8 cellular contexts compared by ENCODE assay signal in the genomic region with DNA sequence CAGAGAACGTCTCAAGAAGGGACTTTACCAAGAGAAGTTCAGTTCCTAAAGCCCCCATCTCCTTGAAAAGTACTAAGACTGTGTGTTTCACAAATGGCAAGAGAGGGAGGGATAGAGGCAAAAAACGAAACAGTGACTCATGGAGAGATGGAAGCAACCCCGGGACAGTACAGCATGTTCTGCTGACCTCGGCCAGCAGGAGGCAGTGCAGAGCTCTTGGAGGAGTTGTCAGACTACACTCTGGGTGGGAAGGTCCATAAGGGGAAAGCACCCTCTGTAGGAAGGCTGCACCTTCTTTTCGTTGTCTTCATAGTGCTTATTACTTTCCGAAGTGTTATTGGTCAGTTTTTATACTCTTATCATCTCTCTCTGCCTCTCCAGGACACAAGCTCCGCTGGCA.
A peak's percentile ranks its signal among the peaks of the same experiment; 100 is the strongest.
DNase-seq lines count a peak whose midpoint lies in the region; ATAC-seq and TF ChIP-seq lines count a peak whose summit lies in the region.

No MANE protein-coding gene starts in this region.

- DNase-seq in GM10266 (ENCODE audit: extremely low spot score) (peak; percentile 45), SK-MEL-5 (ENCODE audit: low read depth, low spot score) (peak; percentile 82), hepatic stellate cell (ENCODE audit: low spot score) (peak; percentile 12), HuH-7.5 (ENCODE audit: low spot score) (no peak)
- peak; percentile 75 for DNase-seq in activated naive CD4-positive, alpha-beta T cell treated with Interleukin-2 at 50 U/mL for 16 hours
- peak; percentile 57 to 72 for DNase-seq in stimulated activated CD4-positive, alpha-beta T cell treated with anti-CD3 and anti-CD28 coated beads, Interleukin-4, amount 100 ng/mL, for 4 hours

- in situ Hi-C loops in SK-MEL-5 (cut with HindIII; ENCODE audit: low pct_unique_long_range_greater_than_20kb, low sequenced_read_pairs) = no loop called here

- peak; percentile 68 for TF ChIP-seq CTCF in GM10266 (IDR thresholded peaks at IDR 0.05; ENCODE audit: control insufficient read depth, insufficient read depth, low read depth, missing control alignments)

- ATAC-seq in HG02973 (IDR thresholded peaks at IDR 0.05; ENCODE audit: unreplicated experiment) = peak; percentile 56
- no peak for ATAC-seq in GM21390 (IDR thresholded peaks at IDR 0.05; ENCODE audit: unreplicated experiment)
